Comparison of ENCODE assay signal across 7 cellular contexts in genomic region chr20:19004975-19005374, GRCh38.
"Had no signal": no experiment of that assay in that cellular context is flagged by ENCODE, and none has a peak within 500 bp of the region (broad histone marks: within the 10 kb centered on the region; RNA-seq: fewer than 3 reads in every experiment).

No MANE protein-coding gene starts in this region.

- DNase-seq: GM23248, H7, HCEC 1CT, IMR-90, KG1 had no signal

- H3K4me3 ChIP-seq: GM23248, K562 had no signal

- H3K27ac ChIP-seq: GM23248 had no signal

- H3K9ac ChIP-seq: GM23248 had no signal

- FAIRE-seq: HTR-8/SVneo, K562 had no signal

- H2AFZ ChIP-seq: GM23248 had no signal
